In genomic region chr12:128606538-128606937, GRCh38 we compare ENCODE assay signal across 23 cellular contexts.
"Had no signal": no experiment of that assay in that cellular context is flagged by ENCODE, and none has a peak within 500 bp of the region (broad histone marks: within the 10 kb centered on the region; RNA-seq: fewer than 3 reads in every experiment).

No MANE protein-coding gene starts in this region.

- H3K27ac ChIP-seq: left lung, ovary, psoas muscle, skin epidermis, suprapubic skin, tibial artery, upper lobe of right lung, uterus had no signal

- H3K9me3 ChIP-seq: left lung, ovary, psoas muscle, suprapubic skin, tibial artery, upper lobe of right lung, uterus had no signal

- H3K4me3 ChIP-seq: dorsolateral prefrontal cortex, left lung, ovary, psoas muscle, skin epidermis, suprapubic skin, tibial artery, upper lobe of right lung, uterus had no signal

- FAIRE-seq: frontal cortex, kidney had no signal

- H3K4me1 ChIP-seq: left lung, psoas muscle, suprapubic skin, tibial artery, upper lobe of right lung, uterus had no signal

- H3K36me3 ChIP-seq: left lung, ovary, suprapubic skin, tibial artery, upper lobe of right lung, uterus had no signal

- ATAC-seq: left lung; natural killer cell; psoas muscle; right cardiac atrium; stimulated activated naive CD8-positive, alpha-beta T cell treated with anti-CD3 and anti-CD28 coated beads, Interleukin-15, amount 100 ng/mL, for 72 hours; upper lobe of right lung had no signal

- H3K27me3 ChIP-seq: dorsolateral prefrontal cortex, left lung, ovary, suprapubic skin, tibial artery, upper lobe of right lung, uterus had no signal

- DNase-seq: cerebellar nuclear complex; effector CD4-positive, alpha-beta T cell; head of caudate nucleus; kidney; left lung; natural killer cell; occipital lobe; ovary; psoas muscle; right cardiac atrium; stimulated activated CD4-positive, alpha-beta T cell treated with anti-CD3 and anti-CD28 coated beads, Interleukin-12 subunit alpha, Interleukin-12 subunit beta, amount 100 ng/mL, for 4 hours; stimulated activated CD4-positive, alpha-beta T cell treated with anti-CD3 and anti-CD28 coated beads, Interleukin-1b, Interleukin-23, amount 100 ng/mL, for 48 hours; stimulated activated CD4-positive, alpha-beta T cell treated with anti-CD3 and anti-CD28 coated beads, Interleukin-4, amount 100 ng/mL, for 1 hour; stimulated activated CD8-positive, alpha-beta memory T cell treated with anti-CD3 and anti-CD28 coated beads, Interleukin-4, amount 100 ng/mL, for 48 hours; stimulated activated naive CD4-positive, alpha-beta T cell; stimulated activated naive CD8-positive, alpha-beta T cell treated with anti-CD3 and anti-CD28 coated beads, Interleukin-15, amount 100 ng/mL, for 72 hours; tibial artery; upper lobe of right lung; uterus had no signal
